ENCODE assay signal across 23 cellular contexts in genomic region chr2:2881507-2881906, GRCh38.
"Had no signal": no experiment of that assay in that cellular context is flagged by ENCODE, and none has a peak within 500 bp of the region (broad histone marks: within the 10 kb centered on the region; RNA-seq: fewer than 3 reads in every experiment).

No MANE protein-coding gene starts in this region.

- H3K27ac Mint-ChIP-seq: memory B cell; natural killer cell treated with Interleukin-12 subunit alpha and Interleukin-12 subunit beta and Interleukin-15 and Interleukin-18, amount 100 ng/mL, for 72 hours; stimulated activated effector memory CD8-positive, alpha-beta T cell treated with anti-CD3 and anti-CD28 coated beads, Interleukin-12 subunit alpha, Interleukin-12 subunit beta, amount 100 ng/mL, for 72 hours had no signal

- H3K27ac ChIP-seq: colonic mucosa, gastrocnemius medialis, heart right ventricle, left lung, lower lobe of right lung, neutrophil, psoas muscle, right lobe of liver, suprapubic skin, thyroid gland, upper lobe of left lung, uterus had no signal

- H3K4me3 Mint-ChIP-seq: memory B cell; natural killer cell treated with Interleukin-12 subunit alpha and Interleukin-12 subunit beta and Interleukin-15 and Interleukin-18, amount 100 ng/mL, for 72 hours; stimulated activated effector memory CD8-positive, alpha-beta T cell treated with anti-CD3 and anti-CD28 coated beads, Interleukin-12 subunit alpha, Interleukin-12 subunit beta, amount 100 ng/mL, for 72 hours had no signal

- H3K27me3 ChIP-seq: colonic mucosa, gastrocnemius medialis, left lung, neutrophil, right lobe of liver, suprapubic skin, thyroid gland, upper lobe of left lung, uterus had no signal

- H3K36me3 Mint-ChIP-seq: natural killer cell treated with Interleukin-12 subunit alpha and Interleukin-12 subunit beta and Interleukin-15 and Interleukin-18, amount 100 ng/mL, for 72 hours; stimulated activated effector memory CD8-positive, alpha-beta T cell treated with anti-CD3 and anti-CD28 coated beads, Interleukin-12 subunit alpha, Interleukin-12 subunit beta, amount 100 ng/mL, for 72 hours had no signal

- ATAC-seq: esophagus mucosa; gastrocnemius medialis; heart right ventricle; left lung; lower lobe of right lung; natural killer cell treated with Interleukin-12 subunit alpha and Interleukin-12 subunit beta and Interleukin-15 and Interleukin-18, amount 100 ng/mL, for 72 hours; psoas muscle; right lobe of liver; stimulated activated naive CD8-positive, alpha-beta T cell treated with anti-CD3 and anti-CD28 coated beads, Interleukin-15, Interleukin-2, amounts not matched to agents 100 U/mL and 50 U/mL, for 24 hours had no signal

- DNase-seq: colonic mucosa; effector CD8-positive, alpha-beta T cell; gastrocnemius medialis; heart right ventricle; hypothalamus; left lung; lower lobe of right lung; midbrain; psoas muscle; retina; stimulated activated CD4-positive, alpha-beta T cell treated with anti-CD3 and anti-CD28 coated beads, Interleukin-4, amount 100 ng/mL, for 1 hour; stimulated activated CD8-positive, alpha-beta memory T cell treated with anti-CD3 and anti-CD28 coated beads, Interleukin-4, amount 100 ng/mL, for 48 hours; stimulated activated naive CD8-positive, alpha-beta T cell treated with anti-CD3 and anti-CD28 coated beads, Interleukin-15, Interleukin-2, amounts not matched to agents 100 U/mL and 50 U/mL, for 24 hours; thyroid gland; upper lobe of left lung; uterus had no signal

- H3K4me1 Mint-ChIP-seq: stimulated activated effector memory CD8-positive, alpha-beta T cell treated with anti-CD3 and anti-CD28 coated beads, Interleukin-12 subunit alpha, Interleukin-12 subunit beta, amount 100 ng/mL, for 72 hours had no signal

- H3K4me3 ChIP-seq: colonic mucosa, gastrocnemius medialis, heart right ventricle, left lung, lower lobe of right lung, psoas muscle, right lobe of liver, suprapubic skin, thyroid gland, upper lobe of left lung, uterus had no signal
